1 cellular context compared by ENCODE assay signal in the genomic region with DNA sequence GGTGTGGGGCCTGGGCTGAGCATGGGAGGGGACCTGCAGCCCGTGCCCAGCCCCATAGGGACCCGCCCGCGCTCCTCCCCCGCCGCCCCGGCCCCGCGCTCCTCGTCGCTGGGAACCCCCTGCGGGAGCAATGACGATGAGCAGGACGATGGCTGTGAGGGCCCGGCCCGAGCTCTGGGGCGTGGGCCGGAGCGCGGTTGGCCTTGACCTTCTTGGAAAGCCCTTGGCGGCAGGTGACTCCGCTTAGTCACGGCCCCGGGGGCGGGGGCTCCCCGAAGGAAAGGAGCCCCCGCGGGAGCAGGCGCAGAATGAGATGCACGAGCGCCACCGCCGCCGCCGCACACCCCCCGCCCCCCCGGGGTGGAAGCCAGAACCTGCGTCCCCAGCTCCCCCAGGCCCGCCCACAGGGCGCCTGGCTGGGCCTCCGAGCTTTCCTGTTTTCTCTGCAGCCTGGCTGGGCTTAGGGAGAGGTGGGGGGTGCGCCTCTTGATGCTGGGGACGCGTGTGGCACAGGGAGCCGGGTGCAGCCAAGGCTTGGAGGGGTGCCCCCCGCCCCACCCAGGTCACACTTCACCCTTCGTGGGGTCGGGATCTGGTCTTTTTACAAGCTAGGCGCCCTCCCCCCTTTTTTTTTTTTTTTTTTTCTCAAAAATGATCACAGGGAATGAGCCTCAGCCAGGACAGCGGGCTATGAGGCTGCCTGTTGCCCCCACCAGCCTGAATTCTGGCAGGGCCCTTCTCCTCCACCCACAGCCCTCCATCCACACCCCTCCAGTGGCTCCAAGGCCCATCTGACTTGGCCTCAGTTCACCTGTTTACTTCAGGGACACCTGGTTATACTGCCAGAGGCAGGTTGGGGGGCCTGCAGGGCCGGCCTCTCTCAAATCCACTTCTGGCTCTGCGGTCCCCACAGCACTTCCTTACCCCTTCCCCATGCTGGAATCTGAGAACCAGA.
TF ChIP-seq lines count a peak whose summit lies in the region.

No MANE protein-coding gene starts in this region.

TF ChIP-seq in K562, 482 proteins besides CTCF, POLR2A, EP300 and RAD21 (continued from another document and continues in another):
- TF ChIP-seq, protein P1, sequence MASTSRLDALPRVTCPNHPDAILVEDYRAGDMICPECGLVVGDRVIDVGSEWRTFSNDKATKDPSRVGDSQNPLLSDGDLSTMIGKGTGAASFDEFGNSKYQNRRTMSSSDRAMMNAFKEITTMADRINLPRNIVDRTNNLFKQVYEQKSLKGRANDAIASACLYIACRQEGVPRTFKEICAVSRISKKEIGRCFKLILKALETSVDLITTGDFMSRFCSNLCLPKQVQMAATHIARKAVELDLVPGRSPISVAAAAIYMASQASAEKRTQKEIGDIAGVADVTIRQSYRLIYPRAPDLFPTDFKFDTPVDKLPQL (IDR thresholded peaks at IDR 0.05; ENCODE audit: extremely low read depth, insufficient read length) = no peak
- TF ChIP-seq JUND (IDR thresholded peaks at IDR 0.05; ENCODE audit: borderline replicate concordance, low read depth, low read length) (peak; percentile 88), JUND (tag; IDR thresholded peaks at IDR 0.05; ENCODE audit: borderline replicate concordance, low read depth, low read length) (peak; percentile 64; the same call in 1 of the 3 replicates), BRF1 (IDR thresholded peaks at IDR 0.05; ENCODE audit: borderline replicate concordance, extremely low read depth, insufficient read length) (no peak), RBM15 (IDR thresholded peaks at IDR 0.05; ENCODE audit: insufficient read depth, low read length) (no peak), HDAC6 (IDR thresholded peaks at IDR 0.05; ENCODE audit: low read depth, low read length) (no peak), ZNF212 (CRISPR knock-in tag; IDR thresholded peaks at IDR 0.05) (no peak), KLF6 (CRISPR knock-in tag; IDR thresholded peaks at IDR 0.05; ENCODE audit: borderline replicate concordance) (no peak), BACH1 (tag; IDR thresholded peaks at IDR 0.05) (no peak), GABPA (tag; conservative IDR thresholded peaks at IDR 0.05; ENCODE audit: low read depth) (no peak), MYC (IDR thresholded peaks at IDR 0.05; ENCODE audit: low read depth, low read length) (peak; percentile 57; the same call in 1 of the 2 replicates), MYC (CRISPR knock-in tag; IDR thresholded peaks at IDR 0.05; ENCODE audit: borderline replicate concordance, low read depth) (no peak), PTBP1 (IDR thresholded peaks at IDR 0.05; ENCODE audit: low read depth, low read length) (no peak), KDM1A (IDR thresholded peaks at IDR 0.05) (0 out of 4 replicates have a peak, but pooled peaks of 1 of the 2 experiments have one; percentile 12), RBM14 (IDR thresholded peaks at IDR 0.05; ENCODE audit: borderline replicate concordance, insufficient read depth, low read depth, low read length) (no peak), PTTG1 (tag; IDR thresholded peaks at IDR 0.05; ENCODE audit: low read depth) (no peak), NFATC3 (IDR thresholded peaks at IDR 0.05) (no peak), NCOA1 (IDR thresholded peaks at IDR 0.05; ENCODE audit: low read depth) (0 out of 2 replicates have a peak, but pooled peaks have one; percentile 42), MXI1 (IDR thresholded peaks at IDR 0.05; ENCODE audit: low read depth, low read length) (no peak), GABPB2 (CRISPR knock-in tag; conservative IDR thresholded peaks at IDR 0.05) (no peak), CHCHD3 (CRISPR knock-in tag; IDR thresholded peaks at IDR 0.05) (no peak), MEF2A (IDR thresholded peaks at IDR 0.05; ENCODE audit: control insufficient read depth, low read depth, low read length) (no peak), CREB1 (IDR thresholded peaks at IDR 0.05) (no peak), CREB1 (CRISPR knock-in tag; IDR thresholded peaks at IDR 0.05) (peak; percentile 46; the same call in 1 of the 2 replicates), MED1 (CRISPR knock-in tag; IDR thresholded peaks at IDR 0.05; ENCODE audit: borderline replicate concordance) (no peak), TGIF2 (CRISPR knock-in tag; IDR thresholded peaks at IDR 0.05) (no peak), HOXB6 (CRISPR knock-in tag; IDR thresholded peaks at IDR 0.05; ENCODE audit: borderline replicate concordance) (no peak), PHF20 (IDR thresholded peaks at IDR 0.05; ENCODE audit: partially characterized antibody) (no peak), CREBBP (IDR thresholded peaks at IDR 0.05; ENCODE audit: low read depth, low read length) (no peak), TARDBP (IDR thresholded peaks at IDR 0.05) (no peak), ZKSCAN8 (CRISPR knock-in tag; IDR thresholded peaks at IDR 0.05) (no peak), ZNF12 (CRISPR knock-in tag; IDR thresholded peaks at IDR 0.05) (no peak), TBP (optimal IDR thresholded peaks at IDR 0.05; ENCODE audit: low read depth, low read length) (no peak), NCOR1 (IDR thresholded peaks at IDR 0.05) (peak; percentile 74), ZNF644 (tag; IDR thresholded peaks at IDR 0.05; ENCODE audit: low read depth) (no peak), RUNX1 (IDR thresholded peaks at IDR 0.05; ENCODE audit: low read depth) (no peak), SETDB1 (IDR thresholded peaks at IDR 0.05; ENCODE audit: low read length) (no peak), FUS (optimal IDR thresholded peaks at IDR 0.05; ENCODE audit: low read depth, low read length) (no peak), RBM34 (IDR thresholded peaks at IDR 0.05; ENCODE audit: borderline replicate concordance, insufficient read depth, low read length) (no peak), ZNF263 (CRISPR knock-in tag; IDR thresholded peaks at IDR 0.05; ENCODE audit: borderline replicate concordance) (peak; percentile 49; the same call in 1 of the 2 replicates), ZNF551 (CRISPR knock-in tag; IDR thresholded peaks at IDR 0.05) (no peak), MEIS2 (IDR thresholded peaks at IDR 0.05; ENCODE audit: partially characterized antibody) (peak; percentile 10)
- TF ChIP-seq, protein P2, sequence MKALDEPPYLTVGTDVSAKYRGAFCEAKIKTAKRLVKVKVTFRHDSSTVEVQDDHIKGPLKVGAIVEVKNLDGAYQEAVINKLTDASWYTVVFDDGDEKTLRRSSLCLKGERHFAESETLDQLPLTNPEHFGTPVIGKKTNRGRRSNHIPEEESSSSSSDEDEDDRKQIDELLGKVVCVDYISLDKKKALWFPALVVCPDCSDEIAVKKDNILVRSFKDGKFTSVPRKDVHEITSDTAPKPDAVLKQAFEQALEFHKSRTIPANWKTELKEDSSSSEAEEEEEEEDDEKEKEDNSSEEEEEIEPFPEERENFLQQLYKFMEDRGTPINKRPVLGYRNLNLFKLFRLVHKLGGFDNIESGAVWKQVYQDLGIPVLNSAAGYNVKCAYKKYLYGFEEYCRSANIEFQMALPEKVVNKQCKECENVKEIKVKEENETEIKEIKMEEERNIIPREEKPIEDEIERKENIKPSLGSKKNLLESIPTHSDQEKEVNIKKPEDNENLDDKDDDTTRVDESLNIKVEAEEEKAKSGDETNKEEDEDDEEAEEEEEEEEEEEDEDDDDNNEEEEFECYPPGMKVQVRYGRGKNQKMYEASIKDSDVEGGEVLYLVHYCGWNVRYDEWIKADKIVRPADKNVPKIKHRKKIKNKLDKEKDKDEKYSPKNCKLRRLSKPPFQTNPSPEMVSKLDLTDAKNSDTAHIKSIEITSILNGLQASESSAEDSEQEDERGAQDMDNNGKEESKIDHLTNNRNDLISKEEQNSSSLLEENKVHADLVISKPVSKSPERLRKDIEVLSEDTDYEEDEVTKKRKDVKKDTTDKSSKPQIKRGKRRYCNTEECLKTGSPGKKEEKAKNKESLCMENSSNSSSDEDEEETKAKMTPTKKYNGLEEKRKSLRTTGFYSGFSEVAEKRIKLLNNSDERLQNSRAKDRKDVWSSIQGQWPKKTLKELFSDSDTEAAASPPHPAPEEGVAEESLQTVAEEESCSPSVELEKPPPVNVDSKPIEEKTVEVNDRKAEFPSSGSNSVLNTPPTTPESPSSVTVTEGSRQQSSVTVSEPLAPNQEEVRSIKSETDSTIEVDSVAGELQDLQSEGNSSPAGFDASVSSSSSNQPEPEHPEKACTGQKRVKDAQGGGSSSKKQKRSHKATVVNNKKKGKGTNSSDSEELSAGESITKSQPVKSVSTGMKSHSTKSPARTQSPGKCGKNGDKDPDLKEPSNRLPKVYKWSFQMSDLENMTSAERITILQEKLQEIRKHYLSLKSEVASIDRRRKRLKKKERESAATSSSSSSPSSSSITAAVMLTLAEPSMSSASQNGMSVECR (CRISPR knock-in tag; IDR thresholded peaks at IDR 0.05) = no peak
- TF ChIP-seq, protein P3, sequence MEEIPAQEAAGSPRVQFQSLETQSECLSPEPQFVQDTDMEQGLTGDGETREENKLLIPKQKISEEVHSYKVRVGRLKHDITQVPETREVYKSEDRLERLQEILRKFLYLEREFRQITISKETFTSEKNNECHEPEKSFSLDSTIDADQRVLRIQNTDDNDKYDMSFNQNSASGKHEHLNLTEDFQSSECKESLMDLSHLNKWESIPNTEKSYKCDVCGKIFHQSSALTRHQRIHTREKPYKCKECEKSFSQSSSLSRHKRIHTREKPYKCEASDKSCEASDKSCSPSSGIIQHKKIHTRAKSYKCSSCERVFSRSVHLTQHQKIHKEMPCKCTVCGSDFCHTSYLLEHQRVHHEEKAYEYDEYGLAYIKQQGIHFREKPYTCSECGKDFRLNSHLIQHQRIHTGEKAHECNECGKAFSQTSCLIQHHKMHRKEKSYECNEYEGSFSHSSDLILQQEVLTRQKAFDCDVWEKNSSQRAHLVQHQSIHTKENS (CRISPR knock-in tag; IDR thresholded peaks at IDR 0.05) = no peak
- TF ChIP-seq, protein P4, sequence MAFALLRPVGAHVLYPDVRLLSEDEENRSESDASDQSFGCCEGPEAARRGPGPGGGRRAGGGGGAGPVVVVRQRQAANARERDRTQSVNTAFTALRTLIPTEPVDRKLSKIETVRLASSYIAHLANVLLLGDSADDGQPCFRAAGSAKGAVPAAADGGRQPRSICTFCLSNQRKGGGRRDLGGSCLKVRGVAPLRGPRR (CRISPR knock-in tag; IDR thresholded peaks at IDR 0.05) = no peak
- TF ChIP-seq, protein P5, sequence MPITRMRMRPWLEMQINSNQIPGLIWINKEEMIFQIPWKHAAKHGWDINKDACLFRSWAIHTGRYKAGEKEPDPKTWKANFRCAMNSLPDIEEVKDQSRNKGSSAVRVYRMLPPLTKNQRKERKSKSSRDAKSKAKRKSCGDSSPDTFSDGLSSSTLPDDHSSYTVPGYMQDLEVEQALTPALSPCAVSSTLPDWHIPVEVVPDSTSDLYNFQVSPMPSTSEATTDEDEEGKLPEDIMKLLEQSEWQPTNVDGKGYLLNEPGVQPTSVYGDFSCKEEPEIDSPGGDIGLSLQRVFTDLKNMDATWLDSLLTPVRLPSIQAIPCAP (CRISPR knock-in tag; IDR thresholded peaks at IDR 0.05; ENCODE audit: borderline replicate concordance) = no peak
- TF ChIP-seq, protein P6, sequence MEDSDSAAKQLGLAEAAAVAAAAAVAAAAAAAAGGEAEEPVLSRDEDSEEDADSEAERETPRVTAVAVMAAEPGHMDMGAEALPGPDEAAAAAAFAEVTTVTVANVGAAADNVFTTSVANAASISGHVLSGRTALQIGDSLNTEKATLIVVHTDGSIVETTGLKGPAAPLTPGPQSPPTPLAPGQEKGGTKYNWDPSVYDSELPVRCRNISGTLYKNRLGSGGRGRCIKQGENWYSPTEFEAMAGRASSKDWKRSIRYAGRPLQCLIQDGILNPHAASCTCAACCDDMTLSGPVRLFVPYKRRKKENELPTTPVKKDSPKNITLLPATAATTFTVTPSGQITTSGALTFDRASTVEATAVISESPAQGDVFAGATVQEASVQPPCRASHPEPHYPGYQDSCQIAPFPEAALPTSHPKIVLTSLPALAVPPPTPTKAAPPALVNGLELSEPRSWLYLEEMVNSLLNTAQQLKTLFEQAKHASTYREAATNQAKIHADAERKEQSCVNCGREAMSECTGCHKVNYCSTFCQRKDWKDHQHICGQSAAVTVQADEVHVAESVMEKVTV (CRISPR knock-in tag; IDR thresholded peaks at IDR 0.05) = no peak
- TF ChIP-seq, protein P7, sequence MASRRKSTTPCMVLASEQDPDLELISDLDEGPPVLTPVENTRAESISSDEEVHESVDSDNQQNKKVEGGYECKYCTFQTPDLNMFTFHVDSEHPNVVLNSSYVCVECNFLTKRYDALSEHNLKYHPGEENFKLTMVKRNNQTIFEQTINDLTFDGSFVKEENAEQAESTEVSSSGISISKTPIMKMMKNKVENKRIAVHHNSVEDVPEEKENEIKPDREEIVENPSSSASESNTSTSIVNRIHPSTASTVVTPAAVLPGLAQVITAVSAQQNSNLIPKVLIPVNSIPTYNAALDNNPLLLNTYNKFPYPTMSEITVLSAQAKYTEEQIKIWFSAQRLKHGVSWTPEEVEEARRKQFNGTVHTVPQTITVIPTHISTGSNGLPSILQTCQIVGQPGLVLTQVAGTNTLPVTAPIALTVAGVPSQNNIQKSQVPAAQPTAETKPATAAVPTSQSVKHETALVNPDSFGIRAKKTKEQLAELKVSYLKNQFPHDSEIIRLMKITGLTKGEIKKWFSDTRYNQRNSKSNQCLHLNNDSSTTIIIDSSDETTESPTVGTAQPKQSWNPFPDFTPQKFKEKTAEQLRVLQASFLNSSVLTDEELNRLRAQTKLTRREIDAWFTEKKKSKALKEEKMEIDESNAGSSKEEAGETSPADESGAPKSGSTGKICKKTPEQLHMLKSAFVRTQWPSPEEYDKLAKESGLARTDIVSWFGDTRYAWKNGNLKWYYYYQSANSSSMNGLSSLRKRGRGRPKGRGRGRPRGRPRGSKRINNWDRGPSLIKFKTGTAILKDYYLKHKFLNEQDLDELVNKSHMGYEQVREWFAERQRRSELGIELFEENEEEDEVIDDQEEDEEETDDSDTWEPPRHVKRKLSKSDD (conservative IDR thresholded peaks at IDR 0.05; ENCODE audit: low read length) = no peak
